ENCODE assay signal across 16 cellular contexts in genomic region chr5:112059601-112060135, GRCh38.
"Had no signal": no experiment of that assay in that cellular context is flagged by ENCODE, and none has a peak within 500 bp of the region (broad histone marks: within the 10 kb centered on the region; RNA-seq: fewer than 3 reads in every experiment).

No MANE protein-coding gene starts in this region.

- H3K4me3 ChIP-seq: hepatocyte, lower lobe of right lung, thyroid gland had no signal

- DNase-seq: activated CD4-positive, alpha-beta T cell treated with anti-CD3 and anti-CD28 coated beads, Interleukin-2, amount 10 ng/mL, durations not matched to agents 7 days and 5 days; activated CD8-positive, alpha-beta T cell treated with anti-CD3 and anti-CD28 coated beads, Interleukin-2, amount 10 ng/mL, durations not matched to agents 7 days and 5 days; activated naive CD4-positive, alpha-beta T cell treated with anti-CD3 and anti-CD28 coated beads for 36 hours; activated T-cell treated with anti-CD3 and anti-CD28 coated beads, Interleukin-2, amount 50 U/mL, for 4 hours; aorta; cerebellar nuclear complex; effector CD4-positive, alpha-beta T cell; islet precursor cell; left colon; lower lobe of right lung; posterior cingulate gyrus; stimulated activated naive B cell treated with anti-CD40 and anti-IgM and Interleukin-4, amounts not matched to agents 10 μg/mL and 1 μg/mL and 100 μg/mL, for 72 hours; thyroid gland had no signal

- ATAC-seq: activated CD8-positive, alpha-beta T cell treated with anti-CD3 and anti-CD28 coated beads, Interleukin-2, amount 10 ng/mL, durations not matched to agents 7 days and 5 days; activated T-cell treated with anti-CD3 and anti-CD28 coated beads, Interleukin-2, amount 50 U/mL, for 4 hours; esophagus mucosa; left colon; lower lobe of right lung; natural killer cell treated with Interleukin-12 subunit alpha and Interleukin-12 subunit beta and Interleukin-15 and Interleukin-18, amount 100 ng/mL, for 72 hours; stimulated activated naive B cell treated with anti-CD40 and anti-IgM and Interleukin-4, amounts not matched to agents 10 μg/mL and 1 μg/mL and 100 μg/mL, for 72 hours had no signal
